8 cellular contexts compared by ENCODE assay signal in the genomic region with DNA sequence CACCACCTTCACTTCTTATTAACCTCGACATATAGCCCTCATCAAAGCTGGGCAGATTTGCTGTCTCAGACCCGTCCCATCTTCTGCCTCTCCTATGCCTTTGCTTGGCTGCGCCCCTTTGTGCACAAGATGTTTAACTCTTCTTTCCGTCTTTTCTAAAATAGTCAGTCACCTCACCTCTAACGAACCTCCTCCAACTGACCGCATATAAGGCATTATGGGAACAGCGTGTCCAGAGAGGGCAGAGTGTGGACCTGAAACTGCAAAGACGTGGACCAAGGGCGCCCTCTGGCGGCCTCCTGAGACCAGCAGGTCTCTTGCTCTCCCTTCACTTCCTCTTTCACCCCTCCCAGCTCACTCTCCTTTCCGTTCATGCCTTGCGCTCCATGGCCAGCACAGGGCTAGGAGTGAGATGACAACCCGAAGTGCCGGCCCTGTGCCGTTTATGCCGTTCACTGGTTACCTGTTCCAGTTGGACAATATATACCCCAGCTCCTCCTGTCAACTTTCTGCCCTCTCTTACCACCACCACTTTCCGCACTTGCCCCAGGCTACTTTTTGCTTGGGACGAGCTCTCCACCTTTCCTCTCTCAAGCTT. TPM values are rescaled to one million over a fixed set of nuclear protein-coding genes. Genes with fewer than 3 reads are reported as not detected.
DNase-seq lines count a peak whose midpoint lies in the region; ATAC-seq and TF ChIP-seq lines count a peak whose summit lies in the region.

No MANE protein-coding gene starts in this region.

- H3K36me3 Mint-ChIP-seq in activated T-helper 17 cell treated with anti-CD3 and anti-CD28 coated beads, Interleukin-2, amount 50 U/mL, for 72 hours (ENCODE audit: low read depth), result no peaks in the 10 kb centered on the region

- H3K9me3 Mint-ChIP-seq in activated T-helper 17 cell treated with anti-CD3 and anti-CD28 coated beads, Interleukin-2, amount 50 U/mL, for 72 hours, result no peaks in the 10 kb centered on the region

- no peaks in the 10 kb centered on the region for H3F3A ChIP-seq in neural cell (ENCODE audit: insufficient read depth, low read length, poor library complexity, severe bottlenecking)

- DNase-seq in AG08396 (ENCODE audit: low spot score), result peak; percentile 85
- DNase-seq in LHCN-M2 (ENCODE audit: low read depth), result peak; percentile 86
- peak; percentile 84 for DNase-seq in RPMI7951 (ENCODE audit: low read depth)
- DNase-seq in fibroblast of the conjunctiva (ENCODE audit: low read depth), result peak; percentile 89
- DNase-seq in stimulated activated naive CD4-positive, alpha-beta T cell treated with Interleukin-2 at 50 U/mL for 16 hours (lab: John Stamatoyannopoulos, UW), result peak; percentile 75

- no peak for TF ChIP-seq EP300 in neural cell (conservative IDR thresholded peaks at IDR 0.05; ENCODE audit: poor library complexity, severe bottlenecking)

- no peak overlapping the region for H3K27ac ChIP-seq in neural cell (ENCODE audit: low read length)

- peak overlapping the region; percentile 91 for H3K4me3 ChIP-seq in neural cell (ENCODE audit: low read length)

- no peak overlapping the region for H3K4me3 Mint-ChIP-seq in activated T-helper 17 cell treated with anti-CD3 and anti-CD28 coated beads, Interleukin-2, amount 50 U/mL, for 72 hours

- H3K9me2 ChIP-seq in neural cell (ENCODE audit: insufficient read depth, low read length), result no peaks in the 10 kb centered on the region

- no peaks in the 10 kb centered on the region for H3K27me3 Mint-ChIP-seq in activated T-helper 17 cell treated with anti-CD3 and anti-CD28 coated beads, Interleukin-2, amount 50 U/mL, for 72 hours

- peaks cover 24% of the 10 kb centered on the region for H3K4me1 Mint-ChIP-seq in activated T-helper 17 cell treated with anti-CD3 and anti-CD28 coated beads, Interleukin-2, amount 50 U/mL, for 72 hours

- H3K9ac ChIP-seq in neural cell (ENCODE audit: low read length), result peak overlapping the region; percentile 49

- TF ChIP-seq CTCF in neural cell (IDR thresholded peaks at IDR 0.05; ENCODE audit: poor library complexity, severe bottlenecking), result peak; percentile 96

- peak; percentile 31 for ATAC-seq in GM18907 (IDR thresholded peaks at IDR 0.05; ENCODE audit: unreplicated experiment)
- peak; percentile 35 for ATAC-seq in activated T-helper 17 cell treated with anti-CD3 and anti-CD28 coated beads, Interleukin-2, amount 50 U/mL, for 72 hours (replicated peaks)

- H3K27ac Mint-ChIP-seq in activated T-helper 17 cell treated with anti-CD3 and anti-CD28 coated beads, Interleukin-2, amount 50 U/mL, for 72 hours, result no peak overlapping the region

- peaks cover 39% of the 10 kb centered on the region for H3K79me2 ChIP-seq in neural cell (replicated peaks; ENCODE audit: insufficient read depth, low read length)

- H3K36me3 ChIP-seq in neural cell (ENCODE audit: insufficient read depth, low read length), result peaks cover 9% of the 10 kb centered on the region

- H3K27me3 ChIP-seq in neural cell (ENCODE audit: insufficient read depth, low read depth, low read length), result no peaks in the 10 kb centered on the region

- H3K9me3 ChIP-seq in neural cell (ENCODE audit: low read length), result no peaks in the 10 kb centered on the region

- peak; percentile 91 for TF ChIP-seq RAD21 in neural cell (conservative IDR thresholded peaks at IDR 0.05)

- peak overlapping the region; percentile 98 for H3K4me2 ChIP-seq in neural cell (ENCODE audit: low read length)

- peaks cover 8% of the 10 kb centered on the region for H4K20me1 ChIP-seq in neural cell (ENCODE audit: insufficient read depth)

- H2AFZ ChIP-seq in neural cell (ENCODE audit: low read depth, low read length), result no peak overlapping the region

TF ChIP-seq in neural cell, 6 proteins besides CTCF, POLR2A, EP300 and RAD21:
- no peak for TF ChIP-seq TAF1 (IDR thresholded peaks at IDR 0.05; ENCODE audit: low read depth)
- no peak for TF ChIP-seq EZH2 (IDR thresholded peaks at IDR 0.05; ENCODE audit: borderline replicate concordance, insufficient read depth, low read length, poor library complexity, severe bottlenecking)
- TF ChIP-seq MXI1 (conservative IDR thresholded peaks at IDR 0.05; ENCODE audit: poor library complexity, severe bottlenecking), result peak; percentile 40
- peak; percentile 96 for TF ChIP-seq SMC3 (conservative IDR thresholded peaks at IDR 0.05; ENCODE audit: poor library complexity)

RNA-seq across cellular contexts. Expression of gene METTL25B, which starts 2.5 kb away (rescaled TPM):
- total RNA-seq in LHCN-M2 (2014; rRNA removed), result 10.0 and 11.2 TPM in 2 replicates
- polyA plus RNA-seq in LHCN-M2 (2012), result 10.6 TPM
- total RNA-seq in RPMI7951 (2014; rRNA removed; shearing (Covaris generic)), result 6.4 and 6.9 TPM in 2 replicates
- 10 to 100 TPM; 29.0 to 51.6 TPM for total RNA-seq in activated T-helper 17 cell treated with anti-CD3 and anti-CD28 coated beads, Interleukin-2, amount 50 U/mL, for 72 hours
- polyA plus RNA-seq in neural cell, result 11.9 and 13.1 TPM in 2 replicates
- 7.1 and 8.1 TPM in 2 replicates for polyA minus RNA-seq in neural cell

RNA-seq across cellular contexts. Expression of gene ISG20L2, which starts 2.8 kb away (rescaled TPM):
- 14.2 and 25.6 TPM in 2 replicates for total RNA-seq in LHCN-M2 (2014; rRNA removed)
- polyA plus RNA-seq in LHCN-M2 (2012), result 15.8 TPM
- total RNA-seq in RPMI7951 (2014; rRNA removed; shearing (Covaris generic)), result 14.3 and 16.4 TPM in 2 replicates
- total RNA-seq in activated T-helper 17 cell treated with anti-CD3 and anti-CD28 coated beads, Interleukin-2, amount 50 U/mL, for 72 hours, result 10 to 100 TPM; 38.8 to 74.9 TPM
- 8.5 and 13.1 TPM in 2 replicates for polyA plus RNA-seq in neural cell
- polyA minus RNA-seq in neural cell, result 17.9 and 19.5 TPM in 2 replicates

RNA-seq across cellular contexts. Expression of gene MRPL24, which starts 15.1 kb away (rescaled TPM):
- total RNA-seq in LHCN-M2 (2014; rRNA removed), result 80.4 and 86.1 TPM in 2 replicates
- 124 TPM for polyA plus RNA-seq in LHCN-M2 (2012)
- total RNA-seq in RPMI7951 (2014; rRNA removed; shearing (Covaris generic)), result 57.9 and 68.2 TPM in 2 replicates
- 10 to 100 TPM; 58.8 to 67.0 TPM for total RNA-seq in activated T-helper 17 cell treated with anti-CD3 and anti-CD28 coated beads, Interleukin-2, amount 50 U/mL, for 72 hours
- polyA plus RNA-seq in neural cell, result 34.4 and 56.5 TPM in 2 replicates
- polyA minus RNA-seq in neural cell, result 7.9 and 9.3 TPM in 2 replicates

RNA-seq across cellular contexts. Expression of gene CRABP2, which starts 20.4 kb away (rescaled TPM):
- total RNA-seq in LHCN-M2 (2014; rRNA removed), result 1.5 and 2.2 TPM in 2 replicates
- polyA plus RNA-seq in LHCN-M2 (2012), result 2.8 TPM
- 66.6 and 81.6 TPM in 2 replicates for total RNA-seq in RPMI7951 (2014; rRNA removed; shearing (Covaris generic))
- total RNA-seq in activated T-helper 17 cell treated with anti-CD3 and anti-CD28 coated beads, Interleukin-2, amount 50 U/mL, for 72 hours, result 1 to 10 TPM; 2.2 to 4.4 TPM
- polyA plus RNA-seq in neural cell, result 3.4 and 7.7 TPM in 2 replicates
- polyA minus RNA-seq in neural cell, result 1.3 and 1.7 TPM in 2 replicates

RNA-seq across cellular contexts. Expression of gene HDGF, which starts 25.7 kb away (rescaled TPM):
- total RNA-seq in LHCN-M2 (2014; rRNA removed), result 327 and 339 TPM in 2 replicates
- polyA plus RNA-seq in LHCN-M2 (2012), result 270 TPM
- 230 and 306 TPM in 2 replicates for total RNA-seq in RPMI7951 (2014; rRNA removed; shearing (Covaris generic))
- 100 to 1,000 TPM; 270 to 361 TPM for total RNA-seq in activated T-helper 17 cell treated with anti-CD3 and anti-CD28 coated beads, Interleukin-2, amount 50 U/mL, for 72 hours
- polyA plus RNA-seq in neural cell, result 138 and 146 TPM in 2 replicates
- polyA minus RNA-seq in neural cell, result 66.2 and 73.5 TPM in 2 replicates
